20 cellular contexts compared by ENCODE assay signal in genomic region chr12:15350643-15351042, GRCh38. TPM values are rescaled to one million over a fixed set of nuclear protein-coding genes. Genes with fewer than 3 reads are reported as not detected.
DNase-seq lines count a peak whose midpoint lies in the region; ATAC-seq and TF ChIP-seq lines count a peak whose summit lies in the region.
"Had no signal": no experiment of that assay in that cellular context is flagged by ENCODE, and none has a peak within 500 bp of the region (broad histone marks: within the 10 kb centered on the region; RNA-seq: fewer than 3 reads in every experiment).

No MANE protein-coding gene starts in this region.

- in situ Hi-C loops in SK-MEL-5 (cut with HindIII; ENCODE audit: low pct_unique_long_range_greater_than_20kb, low sequenced_read_pairs): no loop called here

- no peaks in the 10 kb centered on the region for H3K36me3 Mint-ChIP-seq in immature natural killer cell
- H3K36me3 Mint-ChIP-seq: CD4-positive, alpha-beta memory T cell had no signal

- ATAC-seq in left cardiac atrium (peak; percentile 41 to 91), GM21723 (IDR thresholded peaks at IDR 0.05; ENCODE audit: unreplicated experiment) (no peak)

- DNase-seq in SK-MEL-5 (ENCODE audit: low read depth, low spot score) (peak; percentile 12), epidermal melanocyte (ENCODE audit: insufficient read length, low spot score) (peak; percentile 29), left cardiac atrium (no peak), pons (ENCODE audit: low spot score) (peak; percentile 48), vagina (ENCODE audit: extremely low spot score in 2 of 2) (no peak), immature natural killer cell (no peak)
- DNase-seq: ACHN; Caco-2; CD4-positive, alpha-beta memory T cell; DND-41; H7; Karpas-422; NCI-H1694; NCI-H2081; NCI-H2171 treated with DMSO at 0.1 percent for 48 hours; NCI-H524 treated with DMSO at 0.1 percent for 48 hours; Peyer's patch had no signal

- H3K27me3 ChIP-seq in vagina: no peaks in the 10 kb centered on the region
- H3K27me3 ChIP-seq: BLaER1 treated with 17β-estradiol and CSF1 and Interleukin-3, amounts not matched to agents 10 nM and 100 nM; Peyer's patch had no signal

- H3K9me3 ChIP-seq in vagina: no peaks in the 10 kb centered on the region
- H3K9me3 ChIP-seq: BLaER1 treated with 17β-estradiol and CSF1 and Interleukin-3, amounts not matched to agents 10 nM and 100 nM; Caco-2; Peyer's patch had no signal

- H3K27ac Mint-ChIP-seq in immature natural killer cell: no peak overlapping the region
- H3K27ac Mint-ChIP-seq: CD4-positive, alpha-beta memory T cell had no signal

- peaks cover 0 to 6% (median 0%) of the 10 kb centered on the region in 3 donors for H3K27me3 Mint-ChIP-seq in immature natural killer cell (ENCODE audit: low read depth in 3 of 3)

- TF ChIP-seq POLR2A in vagina (IDR thresholded peaks at IDR 0.05): no peak

- peaks cover 0 to 2% (median 0%) of the 10 kb centered on the region in 6 donors for H3K9me3 Mint-ChIP-seq in immature natural killer cell
- H3K9me3 Mint-ChIP-seq: CD4-positive, alpha-beta memory T cell had no signal

- no peaks in the 10 kb centered on the region for H3K4me1 ChIP-seq in vagina
- H3K4me1 ChIP-seq: BLaER1 treated with 17β-estradiol and CSF1 and Interleukin-3, amounts not matched to agents 10 nM and 100 nM; Caco-2; Peyer's patch had no signal

- H3K4me3 ChIP-seq in vagina: no peak overlapping the region
- H3K4me3 ChIP-seq: BLaER1 treated with 17β-estradiol and CSF1 and Interleukin-3, amounts not matched to agents 10 nM and 100 nM; Peyer's patch had no signal

- no peak for TF ChIP-seq CTCF in vagina (IDR thresholded peaks at IDR 0.05)

- H3K36me3 ChIP-seq in vagina: no peaks in the 10 kb centered on the region
- H3K36me3 ChIP-seq: BLaER1 treated with 17β-estradiol and CSF1 and Interleukin-3, amounts not matched to agents 10 nM and 100 nM; Peyer's patch had no signal

- H3K4me1 Mint-ChIP-seq in immature natural killer cell: no peaks in the 10 kb centered on the region
- H3K4me1 Mint-ChIP-seq: CD4-positive, alpha-beta memory T cell had no signal

- H3K4me3 Mint-ChIP-seq in immature natural killer cell: no peak overlapping the region
- H3K4me3 Mint-ChIP-seq: CD4-positive, alpha-beta memory T cell had no signal

- intact Hi-C loops in left cardiac atrium (cut with DNase I): no loop called here
- intact Hi-C loops in vagina (cut with DNase I): no loop called here

- H3K27ac ChIP-seq in vagina: no peak overlapping the region
- H3K27ac ChIP-seq: BLaER1 treated with 17β-estradiol and CSF1 and Interleukin-3, amounts not matched to agents 10 nM and 100 nM; Peyer's patch had no signal

RNA-seq across cellular contexts. Expression of gene PTPRO, which starts 28.3 kb away (rescaled TPM):
- 0.67 and 0.71 TPM in 2 replicates for total RNA-seq in SK-MEL-5 (2014; rRNA removed; shearing (Covaris generic))
- polyA plus RNA-seq in SK-MEL-5 (2015; cell fraction: cytosol; rRNA removed): 0.67 and 0.90 TPM in 2 replicates
- polyA plus RNA-seq in SK-MEL-5 (2015; cell fraction: nucleus; rRNA removed): 0.22 and 0.59 TPM in 2 replicates
- total RNA-seq in left cardiac atrium (1 to 10 TPM; 2.1 to 4.6 TPM), vagina (0.49 TPM)
- under 1 TPM in 1 of 3 donors, not detected in 2; 0.22 TPM for polyA plus RNA-seq in immature natural killer cell
- total RNA-seq: Caco-2, G401 had no signal

Comparison
In these comparisons a context has a peak if more than half of its experiments do, and no peak if none do; other contexts are left out.
1. DNase-seq: peak in SK-MEL-5 (single experiment), epidermal melanocyte (single experiment) and pons (single experiment); none in left cardiac atrium (single experiment), vagina (0 of 2) and immature natural killer cell (0 of 3).